ENCODE assay signal across 1 cellular context in the genomic region with DNA sequence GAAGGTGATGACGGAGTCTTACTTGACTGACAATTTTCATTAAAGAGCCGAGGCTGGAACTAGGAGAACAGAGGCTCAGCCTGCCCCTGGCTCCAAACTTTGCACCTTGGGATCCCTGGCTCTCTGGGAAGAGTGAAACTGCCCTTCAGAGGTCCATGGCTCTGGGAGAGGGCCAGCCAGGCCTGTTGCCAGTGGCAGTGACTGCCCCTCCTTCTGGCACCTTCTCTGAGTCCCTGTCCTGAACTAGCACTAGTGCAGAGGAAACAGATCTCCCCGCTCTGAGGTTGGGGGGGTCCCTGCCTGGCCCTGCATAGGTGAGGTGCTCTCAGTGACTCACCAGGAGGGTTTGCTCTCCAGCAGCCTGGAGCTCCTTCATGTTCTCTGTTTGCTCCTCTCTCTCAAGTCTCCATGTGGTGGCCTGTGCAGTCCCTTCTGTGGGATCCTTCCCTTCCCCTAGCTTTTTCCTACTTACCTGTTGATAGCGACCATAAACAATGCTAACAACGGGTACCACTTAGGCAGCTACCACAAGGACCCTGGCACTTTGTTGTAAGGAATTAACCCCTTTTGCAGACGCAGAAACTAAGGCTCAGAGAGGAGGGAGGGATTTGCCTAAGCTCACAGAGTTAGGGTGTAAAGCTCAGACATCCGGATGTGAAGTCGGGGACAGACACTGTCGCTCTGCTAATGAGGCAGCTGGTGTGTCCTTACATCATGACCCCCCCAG.
TF ChIP-seq lines count a peak whose summit lies in the region.

No MANE protein-coding gene starts in this region.

TF ChIP-seq in GM23338, 12 proteins besides CTCF, POLR2A, EP300 and RAD21 (continued from another document):
- TF ChIP-seq ZNF462 (CRISPR knock-in tag; IDR thresholded peaks at IDR 0.05) (no peak), ZNF331 (CRISPR knock-in tag; IDR thresholded peaks at IDR 0.05; ENCODE audit: low read depth) (no peak), NANOG (IDR thresholded peaks at IDR 0.05; ENCODE audit: borderline replicate concordance) (no peak), JUNB (IDR thresholded peaks at IDR 0.05; ENCODE audit: unreplicated experiment) (no peak), EZH2 (IDR thresholded peaks at IDR 0.05; ENCODE audit: low read depth, unreplicated experiment) (no peak), EZH2phosphoT487 (IDR thresholded peaks at IDR 0.05; ENCODE audit: unreplicated experiment) (no peak), STAT1 (IDR thresholded peaks at IDR 0.05; ENCODE audit: unreplicated experiment) (no peak)
